In genomic region chr3:122100591-122101491, GRCh38 we compare ENCODE assay signal across 8 cellular contexts. TPM values are rescaled to one million over a fixed set of nuclear protein-coding genes. Genes with fewer than 3 reads are reported as not detected.
A peak's percentile ranks its signal among the peaks of the same experiment; 100 is the strongest.
DNase-seq lines count a peak whose midpoint lies in the region; ATAC-seq, FAIRE-seq and TF ChIP-seq lines count a peak whose summit lies in the region.

No MANE protein-coding gene starts in this region.

- no peak for TF ChIP-seq EP300 in A549 (IDR thresholded peaks at IDR 0.05)

- no peaks in the 10 kb centered on the region for H3K27me3 Mint-ChIP-seq in activated T-helper 17 cell treated with anti-CD3 and anti-CD28 coated beads, Interleukin-2, amount 50 U/mL, for 72 hours
- no peaks in the 10 kb centered on the region for H3K27me3 Mint-ChIP-seq in glutamatergic neuron (ENCODE audit: unreplicated experiment)

- H3K4me3 Mint-ChIP-seq in activated T-helper 17 cell treated with anti-CD3 and anti-CD28 coated beads, Interleukin-2, amount 50 U/mL, for 72 hours, result no peak overlapping the region
- H3K4me3 Mint-ChIP-seq in glutamatergic neuron (ENCODE audit: unreplicated experiment), result no peak overlapping the region

- no peak overlapping the region for H3K9ac ChIP-seq in smooth muscle cell (ENCODE audit: low read depth)

- POLR2A ChIA-PET in A549 (lab: Yijun Ruan, JAX), result interaction anchor here (0.5 kb wide), 1 partner anchor 545 kb away, joined by 5 read pairs; no protein-coding TSS in a partner anchor

- no peak overlapping the region for H3K27ac ChIP-seq in A549
- no peak overlapping the region for H3K27ac ChIP-seq in heart right ventricle
- no peak overlapping the region for H3K27ac ChIP-seq in smooth muscle cell (ENCODE audit: low read depth)

- no peaks in the 10 kb centered on the region for H4K20me1 ChIP-seq in smooth muscle cell (ENCODE audit: low read depth)

- CTCF ChIA-PET in A549 (lab: Yijun Ruan, JAX), result interaction anchor here (0.5 to 2.7 kb wide), 18 partner anchors 9 to 929 kb away, joined by 3 to 12 read pairs (median 4); no protein-coding TSS in a partner anchor

- H3F3A ChIP-seq in smooth muscle cell (ENCODE audit: low read depth), result no peaks in the 10 kb centered on the region

- TF ChIP-seq POLR2A in A549 (IDR thresholded peaks at IDR 0.05; ENCODE audit: low read length), result no peak
- no peak for TF ChIP-seq POLR2A in GM18505 (IDR thresholded peaks at IDR 0.05; ENCODE audit: borderline replicate concordance, extremely low read depth, insufficient read depth, insufficient read length)

- H3K4me3 ChIP-seq in A549, result no peak overlapping the region
- H3K4me3 ChIP-seq in heart right ventricle, result no peak overlapping the region
- H3K4me3 ChIP-seq in smooth muscle cell, result no peak overlapping the region

- FAIRE-seq in A549 (lab: Jason Lieb, UNC), result no peak

- no peak overlapping the region for H2AFZ ChIP-seq in smooth muscle cell (ENCODE audit: low read depth)

- DNase-seq in A549 (ENCODE audit: low read depth in 1 of 2, low spot score in 1 of 2), result peak in 1 of 2 experiments; percentile 30
- DNase-seq in heart right ventricle, result no peak
- DNase-seq in glutamatergic neuron, result no peak
- DNase-seq in NCI-H1092 treated with DMSO at 0.1 percent for 48 hours (lab: John Stamatoyannopoulos, UW), result no peak
- DNase-seq in smooth muscle cell (lab: John Stamatoyannopoulos, UW; ENCODE audit: unreplicated experiment), result no peak

- 8% methylated on average over 8 of the region's 8 CpGs for WGBS in A549 (ENCODE audit: missing lambda C conversion rate)
- WGBS in heart right ventricle, 2 donors, result 33 to 37% methylated on average over 8 of the region's 8 CpGs
- 54% methylated on average over 8 of the region's 8 CpGs for WGBS in smooth muscle cell (ENCODE audit: low lambda C conversion rate)

- ATAC-seq in A549 (no peak), GM18505 (IDR thresholded peaks at IDR 0.05; ENCODE audit: unreplicated experiment) (peak; percentile 51), HG03066 (IDR thresholded peaks at IDR 0.05; ENCODE audit: low read depth, unreplicated experiment) (peak; percentile 40), heart right ventricle (no peak)
- ATAC-seq in activated T-helper 17 cell treated with anti-CD3 and anti-CD28 coated beads, Interleukin-2, amount 50 U/mL, for 72 hours (replicated peaks), result peak; percentile 43

- H3K4me1 ChIP-seq in A549 (no peaks in the 10 kb centered on the region), heart right ventricle (peaks cover 0 to 3% (median 0%) of the 10 kb centered on the region in 9 donors), smooth muscle cell (ENCODE audit: low read depth) (no peaks in the 10 kb centered on the region)

- H3K79me2 ChIP-seq in smooth muscle cell (ENCODE audit: low read depth), result no peaks in the 10 kb centered on the region

- H3K27me3 ChIP-seq in heart right ventricle, result peaks cover 0 to 12% (median 0%) of the 10 kb centered on the region in 7 donors
- H3K27me3 ChIP-seq in smooth muscle cell (ENCODE audit: low read depth), result no peaks in the 10 kb centered on the region

- H3K27ac Mint-ChIP-seq in activated T-helper 17 cell treated with anti-CD3 and anti-CD28 coated beads, Interleukin-2, amount 50 U/mL, for 72 hours, result peak overlapping the region; percentile 88
- no peak overlapping the region for H3K27ac Mint-ChIP-seq in glutamatergic neuron (ENCODE audit: unreplicated experiment)

- intact Hi-C loops in heart right ventricle (cut with DNase I), result loop anchor here in 3 of 10 donors (5.0 to 10.0 kb wide), 3 partner anchors 154 to 161 kb away; no protein-coding TSS in a partner anchor

- H3K4me1 Mint-ChIP-seq in activated T-helper 17 cell treated with anti-CD3 and anti-CD28 coated beads, Interleukin-2, amount 50 U/mL, for 72 hours, result peaks cover 31% of the 10 kb centered on the region
- no peaks in the 10 kb centered on the region for H3K4me1 Mint-ChIP-seq in glutamatergic neuron (ENCODE audit: low read depth, unreplicated experiment)

- H3K36me3 Mint-ChIP-seq in activated T-helper 17 cell treated with anti-CD3 and anti-CD28 coated beads, Interleukin-2, amount 50 U/mL, for 72 hours (ENCODE audit: low read depth), result no peaks in the 10 kb centered on the region
- H3K36me3 Mint-ChIP-seq in glutamatergic neuron (ENCODE audit: unreplicated experiment), result no peaks in the 10 kb centered on the region

- H3K4me2 ChIP-seq in A549 (no peak overlapping the region), smooth muscle cell (no peak overlapping the region)

- H3K9me3 Mint-ChIP-seq in activated T-helper 17 cell treated with anti-CD3 and anti-CD28 coated beads, Interleukin-2, amount 50 U/mL, for 72 hours, result no peaks in the 10 kb centered on the region
- H3K9me3 Mint-ChIP-seq in glutamatergic neuron (ENCODE audit: unreplicated experiment), result no peaks in the 10 kb centered on the region

- TF ChIP-seq CTCF in A549 (IDR thresholded peaks at IDR 0.05), result no peak
- no peak for TF ChIP-seq CTCF in heart right ventricle (IDR thresholded peaks at IDR 0.05)
- no peak for TF ChIP-seq CTCF in glutamatergic neuron (IDR thresholded peaks at IDR 0.05; ENCODE audit: partially characterized antibody, unreplicated experiment)
- no peak for TF ChIP-seq CTCF in smooth muscle cell (IDR thresholded peaks at IDR 0.05; ENCODE audit: borderline replicate concordance, insufficient read depth, poor library complexity, severe bottlenecking)

- H3K36me3 ChIP-seq in heart right ventricle, result no peaks in the 10 kb centered on the region
- no peaks in the 10 kb centered on the region for H3K36me3 ChIP-seq in smooth muscle cell (ENCODE audit: low read depth)

- no peak for TF ChIP-seq RAD21 in A549 (conservative IDR thresholded peaks at IDR 0.05 in 1 of 2, IDR thresholded peaks at IDR 0.05 in 1 of 2)

- H3K9me3 ChIP-seq in A549 (no peaks in the 10 kb centered on the region), heart right ventricle (no peaks in the 10 kb centered on the region), smooth muscle cell (replicated peaks; ENCODE audit: low read depth) (no peaks in the 10 kb centered on the region)

TF ChIP-seq in A549, 52 proteins besides CTCF, POLR2A, EP300 and RAD21:
- TF ChIP-seq TP53 (CRISPR knock-in tag; IDR thresholded peaks at IDR 0.05), result no peak
- 0 out of 2 replicates have a peak, but pooled peaks have one; percentile 44 for TF ChIP-seq RFX5 (IDR thresholded peaks at IDR 0.05)
TF ChIP-seq in A549: peak in this region for 1.

RNA-seq across cellular contexts. Expression of gene CD86, which starts 45.7 kb away (rescaled TPM):
- polyA plus RNA-seq in A549 (2011; rRNA removed), result 0.12 TPM in 1 of 2 replicates, not detected in the other
- not detected in 2 replicates for polyA plus RNA-seq in A549 (2012; cell fraction: cytosol; rRNA removed)
- polyA plus RNA-seq in A549 (2012; cell fraction: nucleus; rRNA removed), result not detected in 2 replicates
- not detected in 3 replicates for polyA plus RNA-seq in A549 (2017; fragmentation: RNase III; extraction: RNeasy Plus Mini Kit Qiagen cat#74134 plus additional on column Dnase treatment)
- not detected in 2 replicates for polyA minus RNA-seq in A549 (2011; rRNA and poly(A)+ RNA removed)
- total RNA-seq in activated T-helper 17 cell treated with anti-CD3 and anti-CD28 coated beads, Interleukin-2, amount 50 U/mL, for 72 hours, result 1 to 10 TPM; 1.8 to 4.4 TPM
- 10 to 100 TPM in 1 of 10 donors, 1 to 10 TPM in 7, under 1 TPM in 2; 0.64 to 14.7 (median 1.4) TPM for total RNA-seq in heart right ventricle
- 1 to 10 TPM; 1.1 to 2.3 TPM for polyA plus RNA-seq in heart right ventricle
- not detected for total RNA-seq in glutamatergic neuron (ENCODE audit: unreplicated experiment)
- not detected in 2 replicates for total RNA-seq in smooth muscle cell
- not detected in 2 replicates for polyA plus RNA-seq in smooth muscle cell

Comparison
In these comparisons a context has a peak if more than half of its experiments do, and no peak if none do; other contexts are left out.
1. ATAC-seq: peak in GM18505 (single experiment), HG03066 (single experiment) and activated T-helper 17 cell treated with anti-CD3 and anti-CD28 coated beads, Interleukin-2, amount 50 U/mL, for 72 hours (single experiment); none in A549 (0 of 2) and heart right ventricle (0 of 8).